Comparison of ENCODE assay signal across 8 cellular contexts in the genomic region with DNA sequence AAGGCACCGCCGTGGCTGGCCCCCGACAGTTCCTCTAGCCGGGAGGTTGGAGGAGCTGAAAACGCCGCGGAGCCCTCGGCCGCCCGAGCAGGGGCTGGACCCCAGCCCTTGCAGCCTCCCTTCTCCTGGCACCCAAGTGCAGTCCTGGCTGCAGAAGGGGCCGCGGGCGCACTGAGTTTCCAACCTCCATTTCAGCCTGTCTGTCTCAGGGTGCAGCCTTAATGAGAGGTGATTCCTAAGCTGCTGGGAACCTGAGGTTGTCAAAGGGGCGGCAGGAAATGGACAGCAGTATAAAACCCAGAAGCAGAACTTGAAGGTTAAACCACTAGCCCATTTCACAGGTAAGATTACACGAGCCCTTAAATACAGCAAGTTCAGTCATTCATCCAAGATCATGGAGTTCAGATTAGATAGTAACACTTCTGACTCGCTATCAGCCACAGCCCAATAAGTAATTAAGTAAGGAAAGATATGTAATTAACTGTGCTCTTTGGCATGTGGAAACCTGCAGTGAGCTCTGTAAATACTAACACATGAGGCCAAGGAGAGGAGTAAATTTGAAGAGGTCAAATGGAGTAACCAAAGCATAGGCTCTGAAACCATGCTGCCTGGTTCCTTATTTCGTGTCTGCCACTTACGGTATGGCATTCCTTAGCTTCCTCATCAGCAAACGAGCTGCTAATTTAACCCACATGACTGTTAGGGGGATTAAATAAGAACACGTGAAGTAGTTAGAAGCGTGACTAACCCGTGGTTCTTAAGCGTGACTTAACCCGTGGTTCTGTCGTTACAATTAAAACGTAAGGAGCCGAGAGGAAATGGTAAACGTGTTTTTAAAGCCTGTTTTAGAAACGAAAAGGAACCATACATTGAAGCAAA. TPM values are rescaled to one million over a fixed set of nuclear protein-coding genes. Genes with fewer than 3 reads are reported as not detected.
DNase-seq lines count a peak whose midpoint lies in the region; ATAC-seq and TF ChIP-seq lines count a peak whose summit lies in the region.

No MANE protein-coding gene starts in this region.

- peak overlapping the region; percentile 92 for H3K4me3 Mint-ChIP-seq in activated CD4-positive, alpha-beta T cell treated with anti-CD3 and anti-CD28 coated beads, Interleukin-2, amount 10 ng/mL, durations not matched to agents 7 days and 5 days

- H3K36me3 ChIP-seq in DND-41 (ENCODE audit: insufficient read depth, low read length) (no peaks in the 10 kb centered on the region), muscle layer of duodenum (ENCODE audit: control insufficient read depth in 1 of 2, insufficient read depth in 2 of 2, low read length in 2 of 2) (no peaks in the 10 kb centered on the region), uterus (no peaks in the 10 kb centered on the region)

- POLR2A ChIA-PET in activated CD4-positive, alpha-beta T cell treated with anti-CD3 and anti-CD28 coated beads, Interleukin-2, amount 10 ng/mL, durations not matched to agents 7 days and 5 days (lab: Charles Lee): interaction anchor here (1.0 to 2.4 kb wide), 4 partner anchors 10 to 183 kb away, joined by 3 to 14 read pairs (median 4); a partner anchor contains a TSS

- peak overlapping the region; percentile 84 for H3K27ac ChIP-seq in DND-41 (ENCODE audit: low read length)
- peak overlapping the region; percentile 99 for H3K27ac ChIP-seq in muscle layer of duodenum (ENCODE audit: low read length)
- H3K27ac ChIP-seq in uterus: peak overlapping the region; percentile 91 to 98

- peak overlapping the region; percentile 84 for H2AFZ ChIP-seq in DND-41 (ENCODE audit: low read depth, low read length)

- DNase-seq in DND-41 (peak; percentile 17), NCI-H146 (lab: John Stamatoyannopoulos, UW) (peak; percentile 47), erythroblast (lab: John Stamatoyannopoulos, UW) (peak; percentile 80 to 81), uterus (peak in 1 of 2 donors; percentile 39), posterior cingulate gyrus (no peak)
- DNase-seq in activated CD4-positive, alpha-beta T cell treated with anti-CD3 and anti-CD28 coated beads, Interleukin-2, amount 10 ng/mL, durations not matched to agents 7 days and 5 days: peak; percentile 28

- H3K4me2 ChIP-seq in DND-41 (ENCODE audit: insufficient read depth, low read length): peak overlapping the region; percentile 79

- no peaks in the 10 kb centered on the region for H3K9me3 ChIP-seq in DND-41 (ENCODE audit: insufficient read depth, low read length, severe bottlenecking)
- no peaks in the 10 kb centered on the region for H3K9me3 ChIP-seq in muscle layer of duodenum (ENCODE audit: control insufficient read depth in 1 of 2, low read length in 2 of 2)
- no peaks in the 10 kb centered on the region for H3K9me3 ChIP-seq in uterus

- H3K79me2 ChIP-seq in DND-41 (ENCODE audit: insufficient read depth, low read length): peaks cover 42% of the 10 kb centered on the region

- ATAC-seq in DND-41 (ENCODE audit: insufficient read depth, low read depth): peak; percentile 15
- peak; percentile 5 for ATAC-seq in GM21825 (IDR thresholded peaks at IDR 0.05; ENCODE audit: unreplicated experiment)

- intact Hi-C loops in uterus (cut with DNase I; ENCODE audit: low total_unique reads): no loop called here
- intact Hi-C loops in posterior cingulate gyrus (cut with DNase I): loop anchor here (5.0 kb wide), 2 partner anchors 48 to 163 kb away; no protein-coding TSS in a partner anchor

- H3K27ac Mint-ChIP-seq in activated CD4-positive, alpha-beta T cell treated with anti-CD3 and anti-CD28 coated beads, Interleukin-2, amount 10 ng/mL, durations not matched to agents 7 days and 5 days: peak overlapping the region; percentile 99

- H3K27me3 ChIP-seq in DND-41 (ENCODE audit: insufficient read depth, low read length, poor library complexity): no peaks in the 10 kb centered on the region
- H3K27me3 ChIP-seq in muscle layer of duodenum (ENCODE audit: low read depth, low read length): no peaks in the 10 kb centered on the region
- H3K27me3 ChIP-seq in uterus: no peaks in the 10 kb centered on the region

- H3K9me3 Mint-ChIP-seq in activated CD4-positive, alpha-beta T cell treated with anti-CD3 and anti-CD28 coated beads, Interleukin-2, amount 10 ng/mL, durations not matched to agents 7 days and 5 days: no peaks in the 10 kb centered on the region

- H3K4me1 ChIP-seq in DND-41 (ENCODE audit: insufficient read depth, low read length) (peaks cover 45% of the 10 kb centered on the region), muscle layer of duodenum (ENCODE audit: control insufficient read depth in 1 of 2, insufficient read depth in 2 of 2, low read length in 2 of 2) (peaks cover 6 to 8% of the 10 kb centered on the region in 2 donors), uterus (no peaks in the 10 kb centered on the region)

- TF ChIP-seq CTCF in DND-41 (IDR thresholded peaks at IDR 0.05; ENCODE audit: borderline replicate concordance, extremely low read depth, low read length, poor library complexity, severe bottlenecking) (no peak), uterus (IDR thresholded peaks at IDR 0.05) (no peak)

- peaks cover 29% of the 10 kb centered on the region for H3K36me3 Mint-ChIP-seq in activated CD4-positive, alpha-beta T cell treated with anti-CD3 and anti-CD28 coated beads, Interleukin-2, amount 10 ng/mL, durations not matched to agents 7 days and 5 days (ENCODE audit: low read depth)

- H4K20me1 ChIP-seq in DND-41 (ENCODE audit: insufficient read depth, low read length): no peaks in the 10 kb centered on the region

- CTCF ChIA-PET in activated CD4-positive, alpha-beta T cell treated with anti-CD3 and anti-CD28 coated beads, Interleukin-2, amount 10 ng/mL, durations not matched to agents 7 days and 5 days (lab: Charles Lee): interaction anchor here (0.8 to 2.9 kb wide), 7 partner anchors 8 to 52 kb away, joined by 3 to 11 read pairs (median 3); no protein-coding TSS in a partner anchor

- H3K27me3 Mint-ChIP-seq in activated CD4-positive, alpha-beta T cell treated with anti-CD3 and anti-CD28 coated beads, Interleukin-2, amount 10 ng/mL, durations not matched to agents 7 days and 5 days: no peaks in the 10 kb centered on the region

- H3K9ac ChIP-seq in DND-41 (ENCODE audit: low read depth, low read length): peak overlapping the region; percentile 72

- H3K4me1 Mint-ChIP-seq in activated CD4-positive, alpha-beta T cell treated with anti-CD3 and anti-CD28 coated beads, Interleukin-2, amount 10 ng/mL, durations not matched to agents 7 days and 5 days: peaks cover 62% of the 10 kb centered on the region

- TF ChIP-seq POLR2A in erythroblast (IDR thresholded peaks at IDR 0.05; ENCODE audit: low read length) (peak; percentile 62), uterus (IDR thresholded peaks at IDR 0.05) (peak; percentile 11 to 55)

- H3K4me3 ChIP-seq in DND-41 (ENCODE audit: low read depth in 1 of 2, low read length in 2 of 2): peak overlapping the region; percentile 58 to 84
- H3K4me3 ChIP-seq in muscle layer of duodenum (ENCODE audit: low read depth in 1 of 2, low read length in 2 of 2): peak overlapping the region; percentile 81 to 97
- peak overlapping the region; percentile 82 to 88 for H3K4me3 ChIP-seq in uterus

RNA-seq across cellular contexts. Expression of a gene that starts 0.7 kb away (rescaled TPM):
- total RNA-seq in activated CD4-positive, alpha-beta T cell treated with anti-CD3 and anti-CD28 coated beads, Interleukin-2, amount 10 ng/mL, durations not matched to agents 7 days and 5 days: 10 to 100 TPM; 15.6 to 18.7 TPM
- total RNA-seq in uterus: 10 to 100 TPM in 3 of 4 donors, 1 to 10 TPM in 1; 9.5 to 24.1 (median 19.0) TPM

RNA-seq across cellular contexts. Expression of a gene that starts 0.9 kb away (rescaled TPM):
- total RNA-seq in activated CD4-positive, alpha-beta T cell treated with anti-CD3 and anti-CD28 coated beads, Interleukin-2, amount 10 ng/mL, durations not matched to agents 7 days and 5 days: 1 to 10 TPM; 3.1 to 3.5 TPM
- 10 to 100 TPM; 12.0 to 24.7 (median 18.5) TPM for total RNA-seq in uterus

RNA-seq across cellular contexts. Expression of a gene that starts 51.0 kb away (rescaled TPM):
- 100 to 1,000 TPM; 130 to 144 TPM for total RNA-seq in activated CD4-positive, alpha-beta T cell treated with anti-CD3 and anti-CD28 coated beads, Interleukin-2, amount 10 ng/mL, durations not matched to agents 7 days and 5 days
- total RNA-seq in uterus: 10 to 100 TPM; 26.2 to 70.9 (median 27.2) TPM

Comparison
In these comparisons a context has a peak if more than half of its experiments do, and no peak if none do; other contexts are left out.
1. DNase-seq: peak in DND-41 (single experiment), NCI-H146 (single experiment), activated CD4-positive, alpha-beta T cell treated with anti-CD3 and anti-CD28 coated beads, Interleukin-2, amount 10 ng/mL, durations not matched to agents 7 days and 5 days (single experiment) and erythroblast (2 of 2); none in posterior cingulate gyrus (0 of 10).
2. Peak in every context shown above with its lines, with median percentiles within 50 percentile points of each other: H3K27ac ChIP-seq and H3K4me3 ChIP-seq.